Comparison of ENCODE assay signal across 17 cellular contexts in the genomic region with DNA sequence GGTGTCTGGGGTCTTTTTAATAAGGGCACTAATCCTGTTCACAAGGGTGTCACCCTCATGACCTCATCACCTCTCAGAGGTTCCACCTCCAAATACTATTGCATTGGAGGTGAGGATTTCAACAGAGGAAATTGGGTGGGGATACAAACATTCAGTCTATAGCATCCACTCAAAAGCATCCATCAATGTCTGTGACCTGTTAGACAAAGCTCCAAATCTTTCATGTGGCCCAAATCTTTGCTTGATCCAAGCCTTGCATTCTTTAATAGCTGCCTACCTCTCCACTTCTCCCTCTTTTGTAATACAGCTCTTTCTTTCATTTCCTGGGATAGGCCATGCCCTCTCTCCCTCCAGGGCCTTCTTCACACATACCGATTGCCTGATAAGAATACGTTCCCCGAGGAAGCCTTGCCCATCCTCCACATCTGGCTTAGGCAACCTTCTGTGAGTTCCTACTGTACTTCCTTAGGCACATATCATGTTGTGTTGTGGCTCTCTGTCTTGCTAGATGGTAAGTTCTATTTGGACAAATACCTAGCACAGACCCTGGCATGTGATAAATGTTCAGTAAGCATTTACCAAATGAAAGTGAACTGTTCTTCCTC.
DNase-seq lines count a peak whose midpoint lies in the region; ATAC-seq and TF ChIP-seq lines count a peak whose summit lies in the region.
"Had no signal": no experiment of that assay in that cellular context is flagged by ENCODE, and none has a peak within 500 bp of the region (broad histone marks: within the 10 kb centered on the region; RNA-seq: fewer than 3 reads in every experiment).

No MANE protein-coding gene starts in this region.

- no peaks in the 10 kb centered on the region for H3K9me3 ChIP-seq in CD4-positive, alpha-beta memory T cell (ENCODE audit: control insufficient read depth in 1 of 2, low read length in 2 of 2)
- H3K9me3 ChIP-seq in adrenal gland (replicated peaks in 1 of 3) = no peaks in the 10 kb centered on the region
- H3K9me3 ChIP-seq in prostate gland = no peaks in the 10 kb centered on the region
- H3K9me3 ChIP-seq: BLaER1 treated with 17β-estradiol and CSF1 and Interleukin-3, amounts not matched to agents 10 nM and 100 nM; SJSA1 had no signal

- 15 to 51% (median 22%) methylated on average over 3 of the region's 3 CpGs for WGBS in adrenal gland, 4 donors
- WGBS in prostate gland = 76% methylated on average over 3 of the region's 3 CpGs

- H3K36me3 Mint-ChIP-seq in CD4-positive, alpha-beta memory T cell = peaks cover 10 to 15% of the 10 kb centered on the region in 2 donors
- H3K36me3 Mint-ChIP-seq in naive thymus-derived CD8-positive, alpha-beta T cell = no peaks in the 10 kb centered on the region

- no peak for TF ChIP-seq CTCF in adrenal gland (IDR thresholded peaks at IDR 0.05)
- no peak for TF ChIP-seq CTCF in prostate gland (IDR thresholded peaks at IDR 0.05)

- TF ChIP-seq POLR2A in adrenal gland (IDR thresholded peaks at IDR 0.05) = no peak
- no peak for TF ChIP-seq POLR2A in prostate gland (IDR thresholded peaks at IDR 0.05)

- POLR2A ChIA-PET in CD4-positive, alpha-beta memory T cell (lab: Charles Lee; ENCODE audit: partially characterized antibody) = interaction anchor here (1.3 kb wide), 1 partner anchor 65 kb away, joined by 3 read pairs; no protein-coding TSS in a partner anchor
- POLR2A ChIA-PET in naive thymus-derived CD8-positive, alpha-beta T cell (lab: Charles Lee) = no interaction called here

- CTCF ChIA-PET in CD4-positive, alpha-beta memory T cell (lab: Charles Lee; ENCODE audit: partially characterized antibody) = interaction anchor here (1.6 to 7.3 kb wide), 2 partner anchors 63 to 72 kb away, joined by 5 to 242 read pairs; a partner anchor contains a TSS

- no peaks in the 10 kb centered on the region for H3K27me3 Mint-ChIP-seq in CD4-positive, alpha-beta memory T cell
- no peaks in the 10 kb centered on the region for H3K27me3 Mint-ChIP-seq in naive thymus-derived CD8-positive, alpha-beta T cell

- H3K27ac Mint-ChIP-seq in CD4-positive, alpha-beta memory T cell = peak overlapping the region in 6 of 7 donors; percentile 25 to 95 (median 52)
- peak overlapping the region in 7 of 10 donors; percentile 71 to 94 (median 83) for H3K27ac Mint-ChIP-seq in naive thymus-derived CD8-positive, alpha-beta T cell

- DNase-seq in CD4-positive, alpha-beta memory T cell = no peak
- DNase-seq in ELF-1 (ENCODE audit: low read depth, low spot score) (peak; percentile 75), adrenal gland (peak in 4 of 7 donors; percentile 38 to 73 (median 56)), prostate gland (ENCODE audit: low spot score) (no peak), AML-193 (lab: John Stamatoyannopoulos, UW) (no peak)
- no peak for DNase-seq in naive thymus-derived CD8-positive, alpha-beta T cell
- no peak for DNase-seq in central memory CD4-positive, alpha-beta T cell
- DNase-seq: activated CD4-positive, alpha-beta T cell treated with anti-CD3 and anti-CD28 coated beads, Interleukin-2, amount 50 U/mL, for 4 hours; activated effector memory CD4-positive, alpha-beta T cell treated with anti-CD3 and anti-CD28 coated beads, Interleukin-2, amount 50 U/mL, for 16 hours; brain microvascular endothelial cell; DND-41; Karpas-422; NCI-H524 treated with DMSO at 0.1 percent for 48 hours; retina had no signal

- intact Hi-C loops in CD4-positive, alpha-beta memory T cell (cut with micrococcal nuclease) = no loop called here
- intact Hi-C loops in adrenal gland (cut with DNase I) (no loop called here), prostate gland (cut with DNase I) (no loop called here)

- H3K4me1 ChIP-seq in CD4-positive, alpha-beta memory T cell (ENCODE audit: insufficient read depth, low read length) = peaks cover 25% of the 10 kb centered on the region
- peaks cover 0 to 40% of the 10 kb centered on the region in 2 donors for H3K4me1 ChIP-seq in adrenal gland (replicated peaks in 1 of 2)
- no peaks in the 10 kb centered on the region for H3K4me1 ChIP-seq in prostate gland (replicated peaks)

- no peak overlapping the region for H3K4me3 ChIP-seq in CD4-positive, alpha-beta memory T cell (ENCODE audit: low read length in 2 of 2)
- no peak overlapping the region for H3K4me3 ChIP-seq in adrenal gland
- no peak overlapping the region for H3K4me3 ChIP-seq in prostate gland
- H3K4me3 ChIP-seq: BLaER1 treated with 17β-estradiol and CSF1 and Interleukin-3, amounts not matched to agents 10 nM and 100 nM; SJSA1 had no signal

- H3K27me3 ChIP-seq in CD4-positive, alpha-beta memory T cell (ENCODE audit: insufficient read depth, low read length) = no peaks in the 10 kb centered on the region
- no peaks in the 10 kb centered on the region for H3K27me3 ChIP-seq in adrenal gland
- H3K27me3 ChIP-seq in prostate gland (replicated peaks; ENCODE audit: insufficient read depth) = no peaks in the 10 kb centered on the region
- H3K27me3 ChIP-seq: BLaER1 treated with 17β-estradiol and CSF1 and Interleukin-3, amounts not matched to agents 10 nM and 100 nM; brain microvascular endothelial cell; SJSA1 had no signal

- peaks cover 12 to 20% (median 14%) of the 10 kb centered on the region in 4 donors for H3K4me1 Mint-ChIP-seq in CD4-positive, alpha-beta memory T cell
- H3K4me1 Mint-ChIP-seq in naive thymus-derived CD8-positive, alpha-beta T cell = peaks cover 3 to 33% (median 17%) of the 10 kb centered on the region in 4 donors

- no peaks in the 10 kb centered on the region for H3K36me3 ChIP-seq in CD4-positive, alpha-beta memory T cell (ENCODE audit: insufficient read depth, low read length)
- H3K36me3 ChIP-seq in adrenal gland (replicated peaks in 1 of 2) (no peaks in the 10 kb centered on the region), prostate gland (no peaks in the 10 kb centered on the region)
- H3K36me3 ChIP-seq: brain microvascular endothelial cell, SJSA1 had no signal

- H3K4me3 Mint-ChIP-seq in CD4-positive, alpha-beta memory T cell = no peak overlapping the region
- no peak overlapping the region for H3K4me3 Mint-ChIP-seq in naive thymus-derived CD8-positive, alpha-beta T cell
- H3K4me3 Mint-ChIP-seq: neural crest cell had no signal

- no peak overlapping the region for H3K27ac ChIP-seq in CD4-positive, alpha-beta memory T cell (ENCODE audit: low read depth, low read length)
- H3K27ac ChIP-seq in adrenal gland (peak overlapping the region in 4 of 5 donors; percentile 25 to 86 (median 76)), prostate gland (no peak overlapping the region)
- H3K27ac ChIP-seq: brain microvascular endothelial cell, SJSA1 had no signal

- ATAC-seq in naive thymus-derived CD8-positive, alpha-beta T cell = no peak

- H3K9me3 Mint-ChIP-seq in CD4-positive, alpha-beta memory T cell = peaks cover 0 to 5% (median 0%) of the 10 kb centered on the region in 8 donors
- H3K9me3 Mint-ChIP-seq in naive thymus-derived CD8-positive, alpha-beta T cell = no peaks in the 10 kb centered on the region
- H3K9me3 Mint-ChIP-seq: neural crest cell had no signal

Comparison
In these comparisons a context has a peak if more than half of its experiments do, and no peak if none do; other contexts are left out.
1. DNase-seq: peak in ELF-1 (single experiment) and adrenal gland (4 of 7); none in CD4-positive, alpha-beta memory T cell (0 of 5), naive thymus-derived CD8-positive, alpha-beta T cell (0 of 10), prostate gland (single experiment), central memory CD4-positive, alpha-beta T cell (single experiment) and AML-193 (0 of 2).
2. H3K27ac ChIP-seq: peak in adrenal gland (4 of 5); none in CD4-positive, alpha-beta memory T cell (single experiment) and prostate gland (0 of 2).